1 cellular context compared by ENCODE assay signal in the genomic region with DNA sequence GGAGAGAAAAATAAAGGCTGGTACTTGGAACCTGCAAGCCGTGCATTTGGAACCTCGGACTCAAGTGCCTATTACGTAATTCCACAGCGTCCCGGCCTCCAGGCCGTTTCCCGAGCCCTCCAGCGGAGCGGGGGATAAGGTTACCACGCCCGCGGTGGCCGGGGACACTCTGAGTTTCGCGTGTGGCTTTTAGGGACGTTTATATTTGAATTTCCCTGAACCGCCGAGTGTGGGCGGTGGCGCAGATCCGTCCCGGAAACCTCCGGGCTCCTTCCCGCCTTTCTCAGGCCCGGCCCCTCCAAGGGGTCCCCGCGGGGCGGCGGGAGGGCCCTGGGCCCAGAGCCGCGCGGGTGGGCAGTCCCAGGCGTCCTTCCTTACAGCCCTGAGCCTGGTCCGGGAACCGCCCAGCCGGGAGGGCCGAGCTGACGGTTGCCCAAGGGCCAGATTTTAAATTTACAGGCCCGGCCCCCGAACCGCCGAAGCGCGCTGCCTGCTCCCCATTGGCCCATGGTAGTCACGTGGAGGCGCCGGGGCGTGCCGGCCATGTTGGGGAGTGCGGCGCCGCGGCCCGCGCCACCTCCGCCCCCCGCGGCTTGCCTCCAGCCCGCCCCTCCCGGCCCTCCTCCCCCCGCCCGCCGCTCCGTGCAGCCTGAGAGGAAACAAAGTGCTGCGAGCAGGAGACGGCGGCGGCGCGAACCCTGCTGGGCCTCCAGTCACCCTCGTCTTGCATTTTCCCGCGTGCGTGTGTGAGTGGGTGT.
A peak's percentile ranks its signal among the peaks of the same experiment; 100 is the strongest.
TF ChIP-seq lines count a peak whose summit lies in the region.

TSS of gene LMNB1 (plus strand) at position 638 of the 758 bp plus-strand sequence. CDS start 373 bp downstream, outside the sequence.

TF ChIP-seq in GM12878, 131 proteins besides CTCF, POLR2A, EP300 and RAD21 (continued from another document and continues in another):
- TF ChIP-seq HCFC1 (IDR thresholded peaks at IDR 0.05; ENCODE audit: low read length) (no peak; the same call in 1 of the 2 replicates), CBX3 (IDR thresholded peaks at IDR 0.05; ENCODE audit: borderline replicate concordance, low read depth) (no peak), E2F4 (IDR thresholded peaks at IDR 0.05; ENCODE audit: low read depth, low read length) (peak; percentile 85), BACH1 (IDR thresholded peaks at IDR 0.05; ENCODE audit: borderline replicate concordance) (peak; percentile 67), POU2F2 (IDR thresholded peaks at IDR 0.05; ENCODE audit: borderline replicate concordance, low read depth, low read length) (peak; percentile 84), CBFB (IDR thresholded peaks at IDR 0.05; ENCODE audit: low read depth) (peak; percentile 87), CHD1 (IDR thresholded peaks at IDR 0.05; ENCODE audit: low read depth, low read length) (no peak), IRF4 (IDR thresholded peaks at IDR 0.05; ENCODE audit: low read depth, low read length) (no peak; the same call in 1 of the 2 replicates), YY1 (IDR thresholded peaks at IDR 0.05; ENCODE audit: low read depth, low read length) (peak; percentile 92), GATAD2B (conservative IDR thresholded peaks at IDR 0.05; ENCODE audit: low read depth) (peak; percentile 83), CREM (IDR thresholded peaks at IDR 0.05; ENCODE audit: low read depth) (peak; percentile 64; the same call in 1 of the 2 replicates), BCLAF1 (IDR thresholded peaks at IDR 0.05) (no peak), FOS (IDR thresholded peaks at IDR 0.05; ENCODE audit: borderline replicate concordance, extremely low read depth, insufficient read length) (peak; percentile 4), NFIC (IDR thresholded peaks at IDR 0.05; ENCODE audit: low read depth, low read length) (0 out of 2 replicates have a peak, but pooled peaks have one; percentile 61), JUNB (IDR thresholded peaks at IDR 0.05) (0 out of 2 replicates have a peak, but pooled peaks have one; percentile 5), SMAD5 (IDR thresholded peaks at IDR 0.05; ENCODE audit: low read depth) (peak; percentile 88), ZBED1 (IDR thresholded peaks at IDR 0.05; ENCODE audit: borderline replicate concordance) (peak; percentile 70), CREB1 (IDR thresholded peaks at IDR 0.05; ENCODE audit: low read depth) (peak; percentile 58; the same call in 1 of the 2 replicates), ETV6 (conservative IDR thresholded peaks at IDR 0.05 in 1 of 2, IDR thresholded peaks at IDR 0.05 in 1 of 2; ENCODE audit: borderline replicate concordance in 1 of 2, low read depth in 1 of 2) (peak in 1 of 2 experiments; percentile 64; a peak in 2 of 4 replicates), EZH2 (IDR thresholded peaks at IDR 0.05; ENCODE audit: borderline replicate concordance, control insufficient read depth, low read depth, low read length) (no peak), FOXK2 (IDR thresholded peaks at IDR 0.05) (no peak), SREBF1 (IDR thresholded peaks at IDR 0.05; ENCODE audit: low read length) (no peak), SMARCA5 (IDR thresholded peaks at IDR 0.05) (peak; percentile 26; the same call in 1 of the 2 replicates), CEBPB (IDR thresholded peaks at IDR 0.05; ENCODE audit: borderline replicate concordance in 1 of 2, low read depth in 2 of 2, low read length in 2 of 2) (no peak), NRF1 (conservative IDR thresholded peaks at IDR 0.05; ENCODE audit: low read depth, low read length) (0 out of 2 replicates have a peak, but pooled peaks have one; percentile 6), ZNF207 (IDR thresholded peaks at IDR 0.05; ENCODE audit: borderline replicate concordance) (peak; percentile 55; the same call in 1 of the 2 replicates), TCF3 (IDR thresholded peaks at IDR 0.05; ENCODE audit: borderline replicate concordance, insufficient read depth, low read depth, low read length) (no peak), SIX5 (IDR thresholded peaks at IDR 0.05; ENCODE audit: low read depth, low read length, severe bottlenecking) (no peak), KAT2A (conservative IDR thresholded peaks at IDR 0.05; ENCODE audit: control insufficient read depth, low read depth, low read length) (no peak), RELB (IDR thresholded peaks at IDR 0.05; ENCODE audit: low read depth) (peak; percentile 68), WRNIP1 (IDR thresholded peaks at IDR 0.05; ENCODE audit: borderline replicate concordance, low read depth, low read length) (no peak), KDM1A (IDR thresholded peaks at IDR 0.05; ENCODE audit: borderline replicate concordance) (no peak), ZNF217 (IDR thresholded peaks at IDR 0.05) (no peak), SIN3A (IDR thresholded peaks at IDR 0.05; ENCODE audit: low read depth, low read length) (peak; percentile 60), ASH2L (IDR thresholded peaks at IDR 0.05; ENCODE audit: borderline replicate concordance, low read depth) (no peak), CEBPZ (IDR thresholded peaks at IDR 0.05; ENCODE audit: low read depth, low read length) (no peak), MTA3 (IDR thresholded peaks at IDR 0.05; ENCODE audit: borderline replicate concordance, low read length) (peak; percentile 71; the same call in 1 of the 2 replicates), TAF1 (IDR thresholded peaks at IDR 0.05; ENCODE audit: borderline replicate concordance, low read depth, low read length) (peak; percentile 70; the same call in 1 of the 2 replicates), ZNF622 (IDR thresholded peaks at IDR 0.05) (no peak), POLR2AphosphoS5 (IDR thresholded peaks at IDR 0.05; ENCODE audit: low read length) (peak; percentile 85), POLR2AphosphoS2 (IDR thresholded peaks at IDR 0.05; ENCODE audit: low read depth, low read length) (0 out of 2 replicates have a peak, but pooled peaks have one; percentile 21), NFYA (IDR thresholded peaks at IDR 0.05; ENCODE audit: borderline replicate concordance, low read depth, low read length) (no peak), SUZ12 (IDR thresholded peaks at IDR 0.05; ENCODE audit: unreplicated experiment) (no peak), KLF5 (IDR thresholded peaks at IDR 0.05; ENCODE audit: partially characterized antibody) (no peak), DPF2 (IDR thresholded peaks at IDR 0.05) (peak; percentile 41), ZNF384 (IDR thresholded peaks at IDR 0.05; ENCODE audit: borderline replicate concordance, low read depth, low read length) (no peak), MTA2 (IDR thresholded peaks at IDR 0.05; ENCODE audit: low read depth) (no peak), RB1 (IDR thresholded peaks at IDR 0.05; ENCODE audit: borderline replicate concordance) (peak; percentile 98), RELA (IDR thresholded peaks at IDR 0.05; ENCODE audit: borderline replicate concordance, partially characterized antibody) (no peak), BRCA1 (IDR thresholded peaks at IDR 0.05; ENCODE audit: low read depth, low read length) (no peak), MYB (IDR thresholded peaks at IDR 0.05; ENCODE audit: borderline replicate concordance, low read depth, low read length) (no peak), SPI1 (IDR thresholded peaks at IDR 0.05; ENCODE audit: borderline replicate concordance, insufficient read depth, low read depth, low read length) (no peak), NR2C2 (IDR thresholded peaks at IDR 0.05; ENCODE audit: borderline replicate concordance, control insufficient read depth, insufficient read length, low read depth) (no peak), SREBF2 (IDR thresholded peaks at IDR 0.05; ENCODE audit: low read length) (no peak), EGR1 (IDR thresholded peaks at IDR 0.05; ENCODE audit: borderline replicate concordance in 1 of 2, low read depth in 2 of 2, low read length in 2 of 2) (peak in 1 of 2 experiments; percentile 89; a peak in 2 of 3 replicates)
- TF ChIP-seq, protein P1, sequence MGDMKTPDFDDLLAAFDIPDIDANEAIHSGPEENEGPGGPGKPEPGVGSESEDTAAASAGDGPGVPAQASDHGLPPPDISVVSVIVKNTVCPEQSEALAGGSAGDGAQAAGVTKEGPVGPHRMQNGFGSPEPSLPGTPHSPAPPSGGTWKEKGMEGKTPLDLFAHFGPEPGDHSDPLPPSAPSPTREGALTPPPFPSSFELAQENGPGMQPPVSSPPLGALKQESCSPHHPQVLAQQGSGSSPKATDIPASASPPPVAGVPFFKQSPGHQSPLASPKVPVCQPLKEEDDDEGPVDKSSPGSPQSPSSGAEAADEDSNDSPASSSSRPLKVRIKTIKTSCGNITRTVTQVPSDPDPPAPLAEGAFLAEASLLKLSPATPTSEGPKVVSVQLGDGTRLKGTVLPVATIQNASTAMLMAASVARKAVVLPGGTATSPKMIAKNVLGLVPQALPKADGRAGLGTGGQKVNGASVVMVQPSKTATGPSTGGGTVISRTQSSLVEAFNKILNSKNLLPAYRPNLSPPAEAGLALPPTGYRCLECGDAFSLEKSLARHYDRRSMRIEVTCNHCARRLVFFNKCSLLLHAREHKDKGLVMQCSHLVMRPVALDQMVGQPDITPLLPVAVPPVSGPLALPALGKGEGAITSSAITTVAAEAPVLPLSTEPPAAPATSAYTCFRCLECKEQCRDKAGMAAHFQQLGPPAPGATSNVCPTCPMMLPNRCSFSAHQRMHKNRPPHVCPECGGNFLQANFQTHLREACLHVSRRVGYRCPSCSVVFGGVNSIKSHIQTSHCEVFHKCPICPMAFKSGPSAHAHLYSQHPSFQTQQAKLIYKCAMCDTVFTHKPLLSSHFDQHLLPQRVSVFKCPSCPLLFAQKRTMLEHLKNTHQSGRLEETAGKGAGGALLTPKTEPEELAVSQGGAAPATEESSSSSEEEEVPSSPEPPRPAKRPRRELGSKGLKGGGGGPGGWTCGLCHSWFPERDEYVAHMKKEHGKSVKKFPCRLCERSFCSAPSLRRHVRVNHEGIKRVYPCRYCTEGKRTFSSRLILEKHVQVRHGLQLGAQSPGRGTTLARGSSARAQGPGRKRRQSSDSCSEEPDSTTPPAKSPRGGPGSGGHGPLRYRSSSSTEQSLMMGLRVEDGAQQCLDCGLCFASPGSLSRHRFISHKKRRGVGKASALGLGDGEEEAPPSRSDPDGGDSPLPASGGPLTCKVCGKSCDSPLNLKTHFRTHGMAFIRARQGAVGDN (IDR thresholded peaks at IDR 0.05): peak; percentile 61; the same call in 1 of the 2 replicates
